In the genomic region with DNA sequence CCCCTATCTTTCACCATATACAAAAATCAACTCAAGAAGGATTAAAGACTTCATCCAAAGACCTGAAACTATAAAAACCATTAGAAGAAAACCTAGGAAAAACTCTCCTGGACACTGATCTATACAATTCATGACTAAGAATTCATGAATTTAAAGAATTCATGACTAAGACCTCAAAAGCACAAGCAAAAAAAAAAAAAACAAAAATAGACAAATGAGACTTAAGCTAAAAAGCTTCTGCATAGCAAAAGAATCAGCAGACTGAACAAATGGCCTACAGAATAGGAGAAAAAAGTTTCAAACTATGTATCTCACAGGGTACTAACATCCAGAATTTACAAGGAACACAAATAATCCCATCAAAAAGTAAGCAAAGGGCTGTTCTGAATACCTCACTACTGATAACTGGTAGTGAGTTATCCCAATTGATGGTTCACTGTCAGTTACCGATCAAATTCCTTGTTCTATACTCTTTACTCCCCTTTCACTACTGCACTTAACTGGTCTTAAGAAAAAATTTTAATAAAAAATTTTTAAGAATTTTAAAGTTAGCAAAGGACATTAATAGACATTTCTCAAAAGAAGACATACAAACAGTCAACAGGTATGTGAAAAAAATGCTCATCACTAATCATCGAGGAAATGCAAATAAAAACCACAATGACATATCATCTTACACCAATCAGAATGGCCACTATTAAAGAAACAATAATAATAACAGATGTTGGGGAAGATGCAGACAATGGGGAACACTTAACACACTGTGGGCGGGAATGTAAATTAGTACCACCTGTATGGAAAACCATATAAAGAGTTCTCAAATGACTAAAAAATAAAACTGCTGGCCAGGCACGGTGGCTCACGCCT, we compare ENCODE assay signal across 18 cellular contexts. TPM values are rescaled to one million over a fixed set of nuclear protein-coding genes. Genes with fewer than 3 reads are reported as not detected.
DNase-seq lines count a peak whose midpoint lies in the region; ATAC-seq and TF ChIP-seq lines count a peak whose summit lies in the region.
"Had no signal": no experiment of that assay in that cellular context is flagged by ENCODE, and none has a peak within 500 bp of the region (broad histone marks: within the 10 kb centered on the region; RNA-seq: fewer than 3 reads in every experiment).

No MANE protein-coding gene starts in this region.

- ATAC-seq in GM18909 (IDR thresholded peaks at IDR 0.05; ENCODE audit: poor library complexity, unreplicated experiment): no peak
- ATAC-seq: Panc1 had no signal

- H3K36me3 ChIP-seq in endodermal cell (ENCODE audit: control insufficient read depth, insufficient read depth, low read length): no peaks in the 10 kb centered on the region
- H3K36me3 ChIP-seq: tibial artery had no signal

- no peaks in the 10 kb centered on the region for H3K27me3 Mint-ChIP-seq in endodermal cell (ENCODE audit: insufficient read depth)

- H3K4me3 Mint-ChIP-seq in endodermal cell: no peak overlapping the region
- H3K4me3 Mint-ChIP-seq: activated T-helper 1 cell treated with anti-CD3 and anti-CD28 coated beads, Interleukin-12 subunit alpha, Interleukin-12 subunit beta, Interleukin-2, Interleukin-4 antibody, amounts not matched to agents 30 ng/mL and 10 ng/mL and 1 ng/mL, durations not matched to agents 14 hours and 24 hours and 36 hours; T-helper 2 cell treated with Interferon-gamma antibody and Interleukin-4, amounts not matched to agents 5 μg/mL and 100 μg/mL, for 36 hours had no signal

- H3K9ac ChIP-seq in endodermal cell (ENCODE audit: extremely low read depth, low read length, poor library complexity, severe bottlenecking): no peak overlapping the region

- H3K36me3 Mint-ChIP-seq in endodermal cell (ENCODE audit: low read depth): peaks cover 29% of the 10 kb centered on the region

- peak; percentile 74 for DNase-seq in ACHN
- peak; percentile 36 for DNase-seq in NCI-H226
- DNase-seq in endodermal cell: no peak
- peak; percentile 18 for DNase-seq in non-pigmented ciliary epithelial cell (ENCODE audit: low read depth)
- DNase-seq in hepatic stellate cell (ENCODE audit: low spot score): no peak
- DNase-seq in DMS 273 treated with DMSO at 0.1 percent for 48 hours (lab: John Stamatoyannopoulos, UW): no peak
- DNase-seq in GF-D8 (lab: John Stamatoyannopoulos, UW): no peak
- DNase-seq: activated CD4-positive, alpha-beta T cell treated with anti-CD3 and anti-CD28 coated beads for 48 hours; DMS153; MV-4-11; NCI-H446; tibial artery had no signal

- 54 to 60% methylated on average over 5 of the region's 5 CpGs for WGBS in endodermal cell (ENCODE audit: insufficient coverage in 1 of 2, insufficient read length in 1 of 2), 2 experiments

- peaks cover 2% of the 10 kb centered on the region for H3K9me3 Mint-ChIP-seq in endodermal cell
- H3K9me3 Mint-ChIP-seq: T-helper 2 cell treated with Interferon-gamma antibody and Interleukin-4, amounts not matched to agents 5 μg/mL and 100 μg/mL, for 36 hours had no signal

- H3K4me1 ChIP-seq in endodermal cell (ENCODE audit: control insufficient read depth, insufficient read depth, low read length): peaks cover 5% of the 10 kb centered on the region
- H3K4me1 ChIP-seq: tibial artery had no signal

- H3K9me3 ChIP-seq in endodermal cell (ENCODE audit: control insufficient read depth, low read length): peaks cover 55% of the 10 kb centered on the region

- in situ Hi-C loops in ACHN (cut with HindIII; ENCODE audit: low pct_ligation_motif_present, low pct_unique_long_range_greater_than_20kb, low sequenced_read_pairs): no loop called here

- H3K4me3 ChIP-seq in endodermal cell (ENCODE audit: low read length): peak overlapping the region; percentile 11
- H3K4me3 ChIP-seq: hepatocyte, lung, tibial artery had no signal

- no peak overlapping the region for H3K27ac Mint-ChIP-seq in endodermal cell
- H3K27ac Mint-ChIP-seq: activated T-helper 1 cell treated with anti-CD3 and anti-CD28 coated beads, Interleukin-12 subunit alpha, Interleukin-12 subunit beta, Interleukin-2, Interleukin-4 antibody, amounts not matched to agents 30 ng/mL and 10 ng/mL and 1 ng/mL, durations not matched to agents 14 hours and 24 hours and 36 hours; T-helper 2 cell treated with Interferon-gamma antibody and Interleukin-4, amounts not matched to agents 5 μg/mL and 100 μg/mL, for 36 hours had no signal

- no peak for TF ChIP-seq CTCF in endodermal cell (conservative IDR thresholded peaks at IDR 0.05)

- H3K27me3 ChIP-seq in endodermal cell (ENCODE audit: control insufficient read depth, insufficient read depth, low read length, poor library complexity, severe bottlenecking): no peaks in the 10 kb centered on the region
- H3K27me3 ChIP-seq: hepatocyte, tibial artery had no signal

- H3K27ac ChIP-seq in endodermal cell (ENCODE audit: low read depth, low read length): no peak overlapping the region
- H3K27ac ChIP-seq: hepatocyte, tibial artery had no signal

- H3K4me1 Mint-ChIP-seq in endodermal cell: peaks cover 11% of the 10 kb centered on the region

RNA-seq across cellular contexts. Expression of gene KMT2C, which starts 33.2 kb away (rescaled TPM):
- total RNA-seq in endodermal cell: 10 to 100 TPM; 54.3 to 60.6 TPM
- polyA plus RNA-seq in endodermal cell (2013, experiment 1 of 2): 13.5 TPM
- polyA plus RNA-seq in endodermal cell (2013, experiment 2 of 2): 15.0 TPM

Comparison
In these comparisons a context has a peak if more than half of its experiments do, and no peak if none do; other contexts are left out.
1. DNase-seq: peak in ACHN (single experiment), NCI-H226 (single experiment) and non-pigmented ciliary epithelial cell (single experiment); none in endodermal cell (single experiment), hepatic stellate cell (single experiment), DMS 273 treated with DMSO at 0.1 percent for 48 hours (single experiment) and GF-D8 (single experiment).